In the genomic region with DNA sequence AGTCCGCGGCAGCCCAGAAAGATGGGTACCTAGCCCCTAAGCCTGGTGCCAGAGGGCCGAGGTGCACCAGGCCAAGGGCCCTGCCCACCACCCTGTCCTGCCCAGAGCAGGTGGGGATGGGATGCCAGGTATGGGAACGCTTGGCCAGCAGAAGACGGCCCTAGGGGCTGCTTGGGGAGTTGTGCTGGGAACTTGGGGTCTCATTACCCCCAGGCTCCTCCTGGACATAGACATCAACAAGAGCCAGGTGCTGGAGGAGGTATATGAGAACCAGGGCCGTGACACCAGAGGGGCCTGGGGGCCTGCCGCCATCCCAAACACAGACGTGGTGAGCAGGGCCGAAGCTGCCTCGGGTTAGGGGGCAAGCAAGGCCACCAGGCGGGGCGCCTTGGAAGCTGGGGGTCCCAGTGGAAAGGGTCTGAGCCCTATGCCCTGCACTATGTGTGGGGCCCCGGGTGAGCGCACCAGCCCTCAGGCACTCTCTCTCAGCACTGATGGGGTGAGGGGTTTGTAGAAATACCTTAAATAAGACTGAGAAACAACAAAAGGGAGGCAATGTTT, we compare ENCODE assay signal across 39 cellular contexts. TPM values are rescaled to one million over a fixed set of nuclear protein-coding genes. Genes with fewer than 3 reads are reported as not detected.
"Had no signal": no experiment of that assay in that cellular context is flagged by ENCODE, and none has a peak within 500 bp of the region (broad histone marks: within the 10 kb centered on the region; RNA-seq: fewer than 3 reads in every experiment).

No MANE protein-coding gene starts in this region.

- H3K4me3 ChIP-seq: ascending aorta, cardiac muscle cell had no signal

- ATAC-seq: activated CD8-positive, alpha-beta T cell treated with anti-CD3 and anti-CD28 coated beads for 36 hours; activated naive CD8-positive, alpha-beta T cell treated with anti-CD3 and anti-CD28 coated beads, Interleukin-2, amount 50 U/mL, for 24 hours; activated T-cell treated with anti-CD3 and anti-CD28 coated beads, Interleukin-2, amount 50 U/mL, for 4 hours; activated T-cell treated with anti-CD3 and anti-CD28 coated beads, Interleukin-2, amount 50 U/mL, for 72 hours; activated T-helper 17 cell treated with anti-CD3 and anti-CD28 coated beads, Interleukin-2, amount 50 U/mL, for 72 hours had no signal

- DNase-seq: activated B cell treated with CpG ODN at 0.5 μM for 24 hours; activated CD4-positive, alpha-beta memory T cell treated with anti-CD3 and anti-CD28 coated beads for 36 hours; activated CD4-positive, alpha-beta T cell treated with anti-CD3 and anti-CD28 coated beads for 4 hours; activated CD4-positive, alpha-beta T cell treated with anti-CD3 and anti-CD28 coated beads, Interleukin-2, amount 10 ng/mL, durations not matched to agents 24 days and 14 days; activated CD4-positive, alpha-beta T cell treated with anti-CD3 and anti-CD28 coated beads, Interleukin-2, amount 50 U/mL, for 1 hour; activated CD4-positive, alpha-beta T cell treated with anti-CD3 and anti-CD28 coated beads, Interleukin-2, amount 50 U/mL, for 4 hours; activated CD4-positive, CD25-positive, alpha-beta regulatory T cell treated with anti-CD3 and anti-CD28 coated beads, Interleukin-2, amount 50 U/mL, for 72 hours; activated CD8-positive, alpha-beta memory T cell treated with anti-CD3 and anti-CD28 coated beads, Interleukin-2, amount 50 U/mL, for 4 hours; activated CD8-positive, alpha-beta T cell treated with anti-CD3 and anti-CD28 coated beads for 36 hours; activated effector memory CD4-positive, alpha-beta T cell treated with anti-CD3 and anti-CD28 coated beads, Interleukin-2, amount 50 U/mL, for 16 hours; activated gamma-delta T cell treated with Interleukin-2 at 50 U/mL for 16 hours; activated naive CD4-positive, alpha-beta T cell; activated naive CD4-positive, alpha-beta T cell treated with anti-CD3 and anti-CD28 coated beads for 36 hours; activated naive CD8-positive, alpha-beta T cell treated with anti-CD3 and anti-CD28 coated beads, Interleukin-2, amount 10 ng/mL, durations not matched to agents 7 days and 5 days; activated naive CD8-positive, alpha-beta T cell treated with anti-CD3 and anti-CD28 coated beads, Interleukin-2, amount 50 U/mL, for 24 hours; activated T-cell treated with anti-CD3 and anti-CD28 coated beads for 4 hours; activated T-cell treated with anti-CD3 and anti-CD28 coated beads, Interleukin-2, amount 50 U/mL, for 1 hour; activated T-cell treated with anti-CD3 and anti-CD28 coated beads, Interleukin-2, amount 50 U/mL, for 4 hours; activated T-cell treated with anti-CD3 and anti-CD28 coated beads, Interleukin-2, amount 50 U/mL, for 72 hours; amygdala; anterior cingulate cortex; caudate nucleus; cerebellar nuclear complex; T-helper 1 cell; T-helper 2 cell; T-helper 9 cell had no signal

- H3K27ac ChIP-seq: ascending aorta, cardiac muscle cell, VCaP had no signal

- H3K4me1 ChIP-seq: ascending aorta had no signal

- H3K36me3 ChIP-seq: ascending aorta, cardiac muscle cell had no signal

- H3K27me3 Mint-ChIP-seq: activated CD4-positive, alpha-beta memory T cell treated with anti-CD3 and anti-CD28 coated beads for 36 hours; activated CD4-positive, alpha-beta T cell treated with anti-CD3 and anti-CD28 coated beads, Interleukin-2, amount 10 ng/mL, durations not matched to agents 24 days and 14 days; activated naive CD8-positive, alpha-beta T cell; activated naive CD8-positive, alpha-beta T cell treated with anti-CD3 and anti-CD28 coated beads, Interleukin-2, amount 10 ng/mL, durations not matched to agents 7 days and 5 days; activated naive CD8-positive, alpha-beta T cell treated with anti-CD3 and anti-CD28 coated beads, Interleukin-2, amount 50 U/mL, for 24 hours; brain had no signal

- H3K36me3 Mint-ChIP-seq: activated CD4-positive, alpha-beta memory T cell treated with anti-CD3 and anti-CD28 coated beads for 36 hours; activated naive CD4-positive, alpha-beta T cell treated with anti-CD3 and anti-CD28 coated beads, Interleukin-2, amount 50 U/mL, for 24 hours; activated naive CD8-positive, alpha-beta T cell; activated naive CD8-positive, alpha-beta T cell treated with anti-CD3 and anti-CD28 coated beads, Interleukin-2, amount 10 ng/mL, durations not matched to agents 7 days and 5 days; brain had no signal

- H3K4me1 Mint-ChIP-seq: activated B cell treated with CpG ODN at 0.5 μM for 24 hours; activated CD4-positive, alpha-beta T cell treated with anti-CD3 and anti-CD28 coated beads, Interleukin-2, amount 10 ng/mL, durations not matched to agents 24 days and 14 days; activated naive CD4-positive, alpha-beta T cell treated with anti-CD3 and anti-CD28 coated beads, Interleukin-2, amount 50 U/mL, for 24 hours; activated naive CD8-positive, alpha-beta T cell treated with anti-CD3 and anti-CD28 coated beads, Interleukin-2, amount 10 ng/mL, durations not matched to agents 7 days and 5 days; activated naive CD8-positive, alpha-beta T cell treated with anti-CD3 and anti-CD28 coated beads, Interleukin-2, amount 50 U/mL, for 24 hours; central memory CD8-positive, alpha-beta T cell had no signal

- H3K4me3 Mint-ChIP-seq: activated B cell treated with CpG ODN at 0.5 μM for 24 hours; activated CD4-positive, alpha-beta memory T cell treated with anti-CD3 and anti-CD28 coated beads for 36 hours; activated CD4-positive, alpha-beta T cell treated with anti-CD3 and anti-CD28 coated beads, Interleukin-2, amount 10 ng/mL, durations not matched to agents 24 days and 14 days; activated CD8-positive, alpha-beta T cell treated with anti-CD3 and anti-CD28 coated beads for 36 hours; activated naive CD4-positive, alpha-beta T cell treated with anti-CD3 and anti-CD28 coated beads for 36 hours; activated naive CD4-positive, alpha-beta T cell treated with anti-CD3 and anti-CD28 coated beads, Interleukin-2, amount 50 U/mL, for 24 hours; activated naive CD8-positive, alpha-beta T cell; activated naive CD8-positive, alpha-beta T cell treated with anti-CD3 and anti-CD28 coated beads, Interleukin-2, amount 10 ng/mL, durations not matched to agents 7 days and 5 days; activated naive CD8-positive, alpha-beta T cell treated with anti-CD3 and anti-CD28 coated beads, Interleukin-2, amount 50 U/mL, for 24 hours; activated T-cell treated with anti-CD3 and anti-CD28 coated beads, Interleukin-2, amount 50 U/mL, for 4 hours; activated T-cell treated with anti-CD3 and anti-CD28 coated beads, Interleukin-2, amount 50 U/mL, for 72 hours; activated T-helper 1 cell treated with anti-CD3 and anti-CD28 coated beads, Interleukin-12 subunit alpha, Interleukin-12 subunit beta, Interleukin-2, Interleukin-4 antibody, amounts not matched to agents 30 ng/mL and 10 ng/mL and 1 ng/mL, durations not matched to agents 14 hours and 24 hours and 36 hours; activated T-helper 17 cell treated with anti-CD3 and anti-CD28 coated beads, Interleukin-2, amount 50 U/mL, for 72 hours; brain; central memory CD8-positive, alpha-beta T cell; T-helper 1 cell treated with Interleukin-12 subunit alpha and Interleukin-12 subunit beta and Interleukin-4 antibody, amounts not matched to agents 30 μg/mL and 1 μg/mL, for 36 hours; T-helper 2 cell treated with Interferon-gamma antibody and Interleukin-4, amounts not matched to agents 5 μg/mL and 100 μg/mL, for 36 hours had no signal

- H3K27me3 ChIP-seq: ascending aorta, cardiac muscle cell had no signal

- H3K27ac Mint-ChIP-seq: activated B cell treated with CpG ODN at 0.5 μM for 24 hours; activated CD4-positive, alpha-beta memory T cell treated with anti-CD3 and anti-CD28 coated beads for 36 hours; activated CD4-positive, alpha-beta T cell treated with anti-CD3 and anti-CD28 coated beads, Interleukin-2, amount 10 ng/mL, durations not matched to agents 24 days and 14 days; activated CD8-positive, alpha-beta T cell treated with anti-CD3 and anti-CD28 coated beads for 36 hours; activated naive CD4-positive, alpha-beta T cell treated with anti-CD3 and anti-CD28 coated beads for 36 hours; activated naive CD4-positive, alpha-beta T cell treated with anti-CD3 and anti-CD28 coated beads, Interleukin-2, amount 50 U/mL, for 24 hours; activated naive CD8-positive, alpha-beta T cell; activated naive CD8-positive, alpha-beta T cell treated with anti-CD3 and anti-CD28 coated beads, Interleukin-2, amount 10 ng/mL, durations not matched to agents 7 days and 5 days; activated naive CD8-positive, alpha-beta T cell treated with anti-CD3 and anti-CD28 coated beads, Interleukin-2, amount 50 U/mL, for 24 hours; activated T-cell treated with anti-CD3 and anti-CD28 coated beads, Interleukin-2, amount 50 U/mL, for 72 hours; activated T-helper 1 cell treated with anti-CD3 and anti-CD28 coated beads, Interleukin-12 subunit alpha, Interleukin-12 subunit beta, Interleukin-2, Interleukin-4 antibody, amounts not matched to agents 30 ng/mL and 10 ng/mL and 1 ng/mL, durations not matched to agents 14 hours and 24 hours and 36 hours; activated T-helper 17 cell treated with anti-CD3 and anti-CD28 coated beads, Interleukin-2, amount 50 U/mL, for 72 hours; brain; T-helper 1 cell treated with Interleukin-12 subunit alpha and Interleukin-12 subunit beta and Interleukin-4 antibody, amounts not matched to agents 30 μg/mL and 1 μg/mL, for 36 hours; T-helper 2 cell treated with Interferon-gamma antibody and Interleukin-4, amounts not matched to agents 5 μg/mL and 100 μg/mL, for 36 hours had no signal

- H3K9me3 Mint-ChIP-seq: activated B cell treated with CpG ODN at 0.5 μM for 24 hours; activated CD4-positive, alpha-beta memory T cell treated with anti-CD3 and anti-CD28 coated beads for 36 hours; activated CD4-positive, alpha-beta T cell treated with anti-CD3 and anti-CD28 coated beads, Interleukin-2, amount 10 ng/mL, durations not matched to agents 24 days and 14 days; activated CD8-positive, alpha-beta T cell treated with anti-CD3 and anti-CD28 coated beads for 36 hours; activated naive CD4-positive, alpha-beta T cell treated with anti-CD3 and anti-CD28 coated beads for 36 hours; activated naive CD4-positive, alpha-beta T cell treated with anti-CD3 and anti-CD28 coated beads, Interleukin-2, amount 50 U/mL, for 24 hours; activated naive CD8-positive, alpha-beta T cell treated with anti-CD3 and anti-CD28 coated beads, Interleukin-2, amount 10 ng/mL, durations not matched to agents 7 days and 5 days; activated naive CD8-positive, alpha-beta T cell treated with anti-CD3 and anti-CD28 coated beads, Interleukin-2, amount 50 U/mL, for 24 hours; activated T-cell treated with anti-CD3 and anti-CD28 coated beads, Interleukin-2, amount 50 U/mL, for 4 hours; activated T-cell treated with anti-CD3 and anti-CD28 coated beads, Interleukin-2, amount 50 U/mL, for 72 hours; activated T-helper 1 cell treated with anti-CD3 and anti-CD28 coated beads, Interleukin-12 subunit alpha, Interleukin-12 subunit beta, Interleukin-2, Interleukin-4 antibody, amounts not matched to agents 30 ng/mL and 10 ng/mL and 1 ng/mL, durations not matched to agents 14 hours and 24 hours and 36 hours; activated T-helper 17 cell treated with anti-CD3 and anti-CD28 coated beads, Interleukin-2, amount 50 U/mL, for 72 hours; brain; central memory CD8-positive, alpha-beta T cell; T-helper 1 cell treated with Interleukin-12 subunit alpha and Interleukin-12 subunit beta and Interleukin-4 antibody, amounts not matched to agents 30 μg/mL and 1 μg/mL, for 36 hours; T-helper 2 cell treated with Interferon-gamma antibody and Interleukin-4, amounts not matched to agents 5 μg/mL and 100 μg/mL, for 36 hours had no signal

- H3K9me3 ChIP-seq: ascending aorta had no signal

RNA-seq across cellular contexts. Expression of a gene that starts 46.9 kb away (rescaled TPM):
- total RNA-seq: activated B cell treated with CpG ODN at 0.5 μM for 24 hours; activated CD4-positive, alpha-beta memory T cell treated with anti-CD3 and anti-CD28 coated beads for 36 hours; activated CD4-positive, alpha-beta T cell treated with anti-CD3 and anti-CD28 coated beads, Interleukin-2, amount 10 ng/mL, durations not matched to agents 24 days and 14 days; activated CD8-positive, alpha-beta memory T cell treated with anti-CD3 and anti-CD28 coated beads for 36 hours; activated CD8-positive, alpha-beta T cell treated with anti-CD3 and anti-CD28 coated beads for 36 hours; activated naive CD4-positive, alpha-beta T cell treated with anti-CD3 and anti-CD28 coated beads for 36 hours; activated naive CD8-positive, alpha-beta T cell treated with anti-CD3 and anti-CD28 coated beads, Interleukin-2, amount 10 ng/mL, durations not matched to agents 7 days and 5 days; activated T-cell treated with anti-CD3 and anti-CD28 coated beads, Interleukin-2, amount 50 U/mL, for 4 hours; activated T-cell treated with anti-CD3 and anti-CD28 coated beads, Interleukin-2, amount 50 U/mL, for 72 hours; activated T-helper 1 cell treated with anti-CD3 and anti-CD28 coated beads, Interleukin-12 subunit alpha, Interleukin-12 subunit beta, Interleukin-2, Interleukin-4 antibody, amounts not matched to agents 30 ng/mL and 10 ng/mL and 1 ng/mL, durations not matched to agents 14 hours and 24 hours and 36 hours; activated T-helper 17 cell treated with anti-CD3 and anti-CD28 coated beads, Interleukin-2, amount 50 U/mL, for 72 hours; ascending aorta; chondrocyte had no signal
